28 cellular contexts compared by ENCODE assay signal in genomic region chr14:74403619-74404417, GRCh38. TPM values are rescaled to one million over a fixed set of nuclear protein-coding genes. Genes with fewer than 3 reads are reported as not detected.
"Had no signal": no experiment of that assay in that cellular context is flagged by ENCODE, and none has a peak within 500 bp of the region (broad histone marks: within the 10 kb centered on the region; RNA-seq: fewer than 3 reads in every experiment).

No MANE protein-coding gene starts in this region.

- H3K9me3 ChIP-seq: esophagus muscularis mucosa, gastroesophageal sphincter, heart left ventricle, left lung, mucosa of descending colon, neutrophil, thyroid gland had no signal

- H3K36me3 ChIP-seq: brain microvascular endothelial cell, esophagus muscularis mucosa, gastroesophageal sphincter, heart left ventricle, left lung, neutrophil, thyroid gland had no signal

- H3K27ac ChIP-seq: brain microvascular endothelial cell, esophagus muscularis mucosa, gastroesophageal sphincter, heart left ventricle, left lung, neutrophil, parathyroid adenoma, thyroid gland had no signal

- H3K9me3 Mint-ChIP-seq: activated CD4-positive, alpha-beta T cell treated with anti-CD3 and anti-CD28 coated beads, Interleukin-2, amount 10 ng/mL, durations not matched to agents 7 days and 5 days; activated T-cell treated with anti-CD3 and anti-CD28 coated beads, Interleukin-2, amount 50 U/mL, for 4 hours; naive thymus-derived CD4-positive, alpha-beta T cell had no signal

- H3K27me3 ChIP-seq: left lung, thyroid gland had no signal

- H3K36me3 Mint-ChIP-seq: naive thymus-derived CD4-positive, alpha-beta T cell had no signal

- H3K4me2 ChIP-seq: smooth muscle cell had no signal

- FAIRE-seq: endothelial cell of umbilical vein had no signal

- H3K9ac ChIP-seq: parathyroid adenoma had no signal

- H3K79me2 ChIP-seq: parathyroid adenoma had no signal

- ATAC-seq: activated CD8-positive, alpha-beta T cell treated with anti-CD3 and anti-CD28 coated beads, Interleukin-2, amount 10 ng/mL, durations not matched to agents 7 days and 5 days; activated T-cell treated with anti-CD3 and anti-CD28 coated beads, Interleukin-2, amount 50 U/mL, for 4 hours; gastroesophageal sphincter; heart left ventricle; left lung; mucosa of descending colon; naive thymus-derived CD4-positive, alpha-beta T cell; sciatic nerve had no signal

- DNase-seq: activated CD4-positive, alpha-beta T cell treated with anti-CD3 and anti-CD28 coated beads, Interleukin-2, amount 10 ng/mL, durations not matched to agents 7 days and 5 days; activated CD8-positive, alpha-beta T cell treated with anti-CD3 and anti-CD28 coated beads, Interleukin-2, amount 10 ng/mL, durations not matched to agents 7 days and 5 days; activated effector memory CD4-positive, alpha-beta T cell treated with Interleukin-2 at 50 U/mL for 16 hours; activated naive CD4-positive, alpha-beta T cell treated with anti-CD3 and anti-CD28 coated beads, Interleukin-2, amount 50 U/mL, for 16 hours; activated T-cell treated with anti-CD3 and anti-CD28 coated beads, Interleukin-2, amount 50 U/mL, for 4 hours; brain microvascular endothelial cell; cerebellar nuclear complex; effector CD4-positive, alpha-beta T cell; heart left ventricle; left lung; mammary epithelial cell; mucosa of descending colon; naive thymus-derived CD4-positive, alpha-beta T cell; stimulated activated CD4-positive, alpha-beta T cell treated with anti-CD3 and anti-CD28 coated beads, Interleukin-4, amount 100 ng/mL, for 24 hours; stimulated activated naive CD4-positive, alpha-beta T cell; T-helper 1 cell; T-helper 9 cell; thyroid gland had no signal

- H2AFZ ChIP-seq: parathyroid adenoma had no signal

- H3K4me3 Mint-ChIP-seq: activated CD4-positive, alpha-beta T cell treated with anti-CD3 and anti-CD28 coated beads, Interleukin-2, amount 10 ng/mL, durations not matched to agents 7 days and 5 days; activated CD8-positive, alpha-beta T cell treated with anti-CD3 and anti-CD28 coated beads, Interleukin-2, amount 10 ng/mL, durations not matched to agents 7 days and 5 days; activated T-cell treated with anti-CD3 and anti-CD28 coated beads, Interleukin-2, amount 50 U/mL, for 4 hours had no signal

- H3K4me3 ChIP-seq: esophagus muscularis mucosa, gastroesophageal sphincter, heart left ventricle, left lung, mucosa of descending colon, smooth muscle cell, thyroid gland had no signal

RNA-seq across cellular contexts. Expression of gene SYNDIG1L, which starts 22.2 kb away (rescaled TPM):
- total RNA-seq: activated CD4-positive, alpha-beta T cell treated with anti-CD3 and anti-CD28 coated beads, Interleukin-2, amount 10 ng/mL, durations not matched to agents 7 days and 5 days; activated CD8-positive, alpha-beta T cell treated with anti-CD3 and anti-CD28 coated beads, Interleukin-2, amount 10 ng/mL, durations not matched to agents 7 days and 5 days; activated T-cell treated with anti-CD3 and anti-CD28 coated beads, Interleukin-2, amount 50 U/mL, for 4 hours; endothelial cell of umbilical vein; kidney epithelial cell; mammary epithelial cell; smooth muscle cell had no signal
- polyA plus RNA-seq: endothelial cell of umbilical vein; mammary epithelial cell; naive thymus-derived CD4-positive, alpha-beta T cell; smooth muscle cell had no signal

RNA-seq across cellular contexts. Expression of gene VRTN, which starts 55.5 kb away (rescaled TPM):
- total RNA-seq: activated CD4-positive, alpha-beta T cell treated with anti-CD3 and anti-CD28 coated beads, Interleukin-2, amount 10 ng/mL, durations not matched to agents 7 days and 5 days; activated CD8-positive, alpha-beta T cell treated with anti-CD3 and anti-CD28 coated beads, Interleukin-2, amount 10 ng/mL, durations not matched to agents 7 days and 5 days; aorta; endothelial cell of umbilical vein; esophagus muscularis mucosa; gastroesophageal sphincter; heart left ventricle; kidney epithelial cell; left lung; mammary epithelial cell; naive thymus-derived CD4-positive, alpha-beta T cell; sciatic nerve; smooth muscle cell; thyroid gland; ureter had no signal
- polyA plus RNA-seq: aorta; heart left ventricle; mammary epithelial cell; naive thymus-derived CD4-positive, alpha-beta T cell; smooth muscle cell had no signal
